ENCODE assay signal across 1 cellular context in the genomic region with DNA sequence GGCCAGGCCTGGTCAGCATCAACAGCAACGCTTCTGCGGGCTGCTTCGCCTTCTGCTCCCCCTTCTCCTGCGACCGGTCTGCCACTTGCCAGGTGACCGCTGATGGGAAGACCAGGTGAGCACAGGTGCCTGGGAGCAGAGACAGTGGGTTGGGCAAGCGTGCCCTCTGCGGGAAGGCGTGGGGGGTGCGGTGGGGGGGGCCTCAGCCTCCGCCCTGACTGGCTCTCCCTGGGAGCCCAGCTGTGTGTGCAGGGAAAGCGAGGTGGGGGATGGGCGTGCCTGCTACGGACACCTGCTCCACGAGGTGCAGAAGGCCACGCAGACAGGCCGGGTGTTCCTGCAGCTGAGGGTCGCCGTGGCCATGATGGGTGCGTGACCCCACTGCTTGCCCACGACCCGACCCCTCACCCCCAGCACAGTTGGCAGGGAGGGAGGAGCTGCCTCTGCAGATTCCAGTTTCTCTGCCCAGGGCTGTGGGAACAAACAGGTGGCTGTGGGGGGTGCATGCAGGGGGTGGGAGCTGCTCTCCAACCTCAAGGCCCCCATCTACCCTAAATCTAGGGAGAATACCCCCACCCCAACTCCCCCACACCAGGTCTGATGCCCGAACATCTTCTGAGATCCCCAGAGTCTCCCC.
TF ChIP-seq lines count a peak whose summit lies in the region.

No MANE protein-coding gene starts in this region.

TF ChIP-seq in K562, 482 proteins besides CTCF, POLR2A, EP300 and RAD21:
- TF ChIP-seq, protein P1, sequence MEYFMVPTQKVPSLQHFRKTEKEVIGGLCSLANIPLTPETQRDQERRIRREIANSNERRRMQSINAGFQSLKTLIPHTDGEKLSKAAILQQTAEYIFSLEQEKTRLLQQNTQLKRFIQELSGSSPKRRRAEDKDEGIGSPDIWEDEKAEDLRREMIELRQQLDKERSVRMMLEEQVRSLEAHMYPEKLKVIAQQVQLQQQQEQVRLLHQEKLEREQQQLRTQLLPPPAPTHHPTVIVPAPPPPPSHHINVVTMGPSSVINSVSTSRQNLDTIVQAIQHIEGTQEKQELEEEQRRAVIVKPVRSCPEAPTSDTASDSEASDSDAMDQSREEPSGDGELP (CRISPR knock-in tag; IDR thresholded peaks at IDR 0.05; ENCODE audit: borderline replicate concordance): peak; percentile 41; the same call in 1 of the 2 replicates
- TF ChIP-seq, protein P2, sequence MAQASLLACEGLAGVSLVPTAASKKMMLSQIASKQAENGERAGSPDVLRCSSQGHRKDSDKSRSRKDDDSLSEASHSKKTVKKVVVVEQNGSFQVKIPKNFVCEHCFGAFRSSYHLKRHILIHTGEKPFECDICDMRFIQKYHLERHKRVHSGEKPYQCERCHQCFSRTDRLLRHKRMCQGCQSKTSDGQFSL (CRISPR knock-in tag; IDR thresholded peaks at IDR 0.05): peak; percentile 86
- TF ChIP-seq, protein P2 (tag; IDR thresholded peaks at IDR 0.05): 0 out of 4 replicates have a peak, but pooled peaks of 1 of the 2 experiments have one; percentile 50
- TF ChIP-seq, protein P3, sequence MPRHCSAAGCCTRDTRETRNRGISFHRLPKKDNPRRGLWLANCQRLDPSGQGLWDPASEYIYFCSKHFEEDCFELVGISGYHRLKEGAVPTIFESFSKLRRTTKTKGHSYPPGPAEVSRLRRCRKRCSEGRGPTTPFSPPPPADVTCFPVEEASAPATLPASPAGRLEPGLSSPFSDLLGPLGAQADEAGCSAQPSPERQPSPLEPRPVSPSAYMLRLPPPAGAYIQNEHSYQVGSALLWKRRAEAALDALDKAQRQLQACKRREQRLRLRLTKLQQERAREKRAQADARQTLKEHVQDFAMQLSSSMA (CRISPR knock-in tag; IDR thresholded peaks at IDR 0.05): no peak
